ENCODE assay signal across 10 cellular contexts in the genomic region with DNA sequence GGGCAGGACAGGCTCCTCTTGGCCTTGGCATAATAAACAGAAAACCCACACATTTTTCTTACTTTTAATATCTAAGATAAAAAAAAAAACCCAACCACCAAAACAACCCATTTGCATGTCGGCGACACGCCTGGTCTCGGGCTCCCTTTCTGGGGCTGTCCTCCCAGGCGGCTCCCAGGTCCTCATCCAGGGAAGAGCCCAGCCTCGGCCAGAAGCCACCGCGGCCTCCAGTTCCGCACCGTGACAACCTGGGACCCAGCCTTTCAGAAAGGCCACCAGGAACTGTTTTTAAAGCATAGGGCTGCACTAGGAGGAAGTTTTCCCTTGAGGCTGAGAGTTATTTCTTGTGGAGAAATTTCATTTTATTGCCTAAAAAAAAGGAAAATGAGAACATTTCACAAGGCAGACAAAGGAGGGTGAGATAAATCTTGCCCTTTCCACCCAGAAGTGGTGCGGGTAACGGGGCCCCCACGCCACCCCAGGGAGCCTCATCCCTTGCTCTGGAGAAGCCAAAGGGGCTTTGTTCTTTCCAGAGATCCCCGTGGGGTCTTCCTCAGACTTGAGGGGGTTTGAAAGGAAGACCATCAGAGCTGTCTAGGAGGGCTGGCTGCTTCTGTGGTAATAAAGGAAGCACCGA. TPM values are rescaled to one million over a fixed set of nuclear protein-coding genes. Genes with fewer than 3 reads are reported as not detected.
DNase-seq lines count a peak whose midpoint lies in the region; ATAC-seq, FAIRE-seq and TF ChIP-seq lines count a peak whose summit lies in the region.
"Had no signal": no experiment of that assay in that cellular context is flagged by ENCODE, and none has a peak within 500 bp of the region (broad histone marks: within the 10 kb centered on the region; RNA-seq: fewer than 3 reads in every experiment).

No MANE protein-coding gene starts in this region.

- H3K9me3 ChIP-seq in IMR-90 (ENCODE audit: control insufficient read depth, insufficient read depth, low read length) (no peaks in the 10 kb centered on the region), H1 (ENCODE audit: insufficient read depth in 2 of 2, low read depth in 1 of 2, low read length in 1 of 2) (no peaks in the 10 kb centered on the region), mesenchymal stem cell (ENCODE audit: control insufficient read depth, low read length) (no peaks in the 10 kb centered on the region), stomach smooth muscle (ENCODE audit: control insufficient read depth in 2 of 2, low read length in 2 of 2) (no peaks in the 10 kb centered on the region)

- H3K36me3 ChIP-seq in IMR-90 (ENCODE audit: control insufficient read depth, insufficient read depth, low read length) (peaks cover 26% of the 10 kb centered on the region; the same call in 1 of the 2 replicates), H1 (ENCODE audit: control insufficient read depth in 2 of 4, insufficient read depth in 4 of 4, low read length in 3 of 4) (no peaks in the 10 kb centered on the region), mesenchymal stem cell (ENCODE audit: control insufficient read depth in 1 of 2, insufficient read depth in 2 of 2, low read depth in 1 of 2, low read length in 2 of 2) (peaks cover 18 to 66% of the 10 kb centered on the region in 2 experiments), stomach smooth muscle (ENCODE audit: control insufficient read depth in 2 of 2, insufficient read depth in 2 of 2, low read length in 2 of 2) (peaks cover 5% of the 10 kb centered on the region in 2 donors)

- H3K14ac ChIP-seq in IMR-90 (replicated peaks; ENCODE audit: low read depth, low read length) = peak overlapping the region; percentile 33; the same call in 1 of the 2 replicates
- H3K14ac ChIP-seq in H1 (ENCODE audit: insufficient read length) = no peak overlapping the region
- peak overlapping the region in 1 of 2 experiments; percentile 68 for H3K14ac ChIP-seq in mesenchymal stem cell (ENCODE audit: low read length in 2 of 2)

- no TSS peak for BruUV-seq in IMR-90 (replicated peaks; lab: Mats Ljungman, UMichigan)

- DNase-seq in IMR-90 = no peak
- no peak for DNase-seq in H1 (ENCODE audit: low read depth in 1 of 2, low spot score in 2 of 2)
- no peak for DNase-seq in mesenchymal stem cell
- DNase-seq in GM13977 (ENCODE audit: low spot score) = no peak
- DNase-seq in chondrocyte (ENCODE audit: low spot score) = no peak
- DNase-seq in GM19240 (ENCODE audit: insufficient read length, low spot score) = no peak

- no peak overlapping the region for H3K18ac ChIP-seq in IMR-90 (ENCODE audit: low read depth, low read length)
- H3K18ac ChIP-seq in H1 (ENCODE audit: extremely low read depth, low read length) = 0 out of 2 replicates have a peak overlapping the region, but pooled peaks have one; percentile 48
- H3K18ac ChIP-seq in mesenchymal stem cell (ENCODE audit: low read depth in 1 of 2, low read length in 2 of 2) = no peak overlapping the region

- H3K4me3 ChIP-seq in IMR-90 (ENCODE audit: insufficient read depth, low read depth, low read length) (no peak overlapping the region), H1 (ENCODE audit: extremely low read depth in 1 of 4, insufficient read depth in 2 of 4, low read depth in 3 of 4, low read length in 4 of 4) (no peak overlapping the region), mesenchymal stem cell (ENCODE audit: insufficient read depth in 1 of 2, low read depth in 1 of 2, low read length in 2 of 2) (peak overlapping the region in 1 of 2 experiments; percentile 17), stomach smooth muscle (ENCODE audit: low read length in 2 of 2) (peak overlapping the region in 1 of 2 donors; percentile 15)

- TF ChIP-seq RAD21 in IMR-90 (IDR thresholded peaks at IDR 0.05; ENCODE audit: low read length) (no peak), H1 (IDR thresholded peaks at IDR 0.05 in 1 of 2, conservative IDR thresholded peaks at IDR 0.05 in 1 of 2; ENCODE audit: low read depth in 2 of 2, low read length in 2 of 2) (no peak)

- H2AFZ ChIP-seq in IMR-90 (replicated peaks; ENCODE audit: low read length, poor library complexity) = peak overlapping the region; percentile 93
- peak overlapping the region; percentile 9; the same call in 1 of the 2 replicates for H2AFZ ChIP-seq in H1 (ENCODE audit: low read length)
- peak overlapping the region; percentile 46 for H2AFZ ChIP-seq in mesenchymal stem cell (ENCODE audit: low read depth, low read length)

- no peak overlapping the region for H3K27ac Mint-ChIP-seq in chondrocyte (ENCODE audit: unreplicated experiment)
- H3K27ac Mint-ChIP-seq: activated CD4-positive, alpha-beta T cell treated with anti-CD3 and anti-CD28 coated beads, Interleukin-2, amount 10 ng/mL, durations not matched to agents 7 days and 5 days; T-helper 1 cell treated with Interleukin-12 subunit alpha and Interleukin-12 subunit beta and Interleukin-4 antibody, amounts not matched to agents 30 μg/mL and 1 μg/mL, for 36 hours had no signal

- no peaks in the 10 kb centered on the region for H3K27me3 Mint-ChIP-seq in chondrocyte (ENCODE audit: low read depth)

- H3K4ac ChIP-seq in IMR-90 (ENCODE audit: low read depth, low read length) = peak overlapping the region; percentile 65
- no peak overlapping the region for H3K4ac ChIP-seq in H1 (replicated peaks; ENCODE audit: insufficient read length, low read depth, low read length)
- H3K4ac ChIP-seq in mesenchymal stem cell (ENCODE audit: low read depth in 1 of 2, low read length in 2 of 2) = no peak overlapping the region

- H3K23ac ChIP-seq in IMR-90 (ENCODE audit: low read depth, low read length) (no peak overlapping the region), H1 (ENCODE audit: insufficient read length) (no peak overlapping the region), mesenchymal stem cell (ENCODE audit: low read length in 2 of 2) (no peak overlapping the region)

- no peak for TF ChIP-seq CTCF in IMR-90 (conservative IDR thresholded peaks at IDR 0.05; ENCODE audit: low read depth, low read length)
- TF ChIP-seq CTCF in H1 (IDR thresholded peaks at IDR 0.05; ENCODE audit: control extremely low read depth in 1 of 3, insufficient read depth in 1 of 3, low read depth in 1 of 3, low read length in 3 of 3) = no peak
- no peak for TF ChIP-seq CTCF in GM13977 (IDR thresholded peaks at IDR 0.05; ENCODE audit: extremely low read depth, insufficient read depth, missing control alignments)
- no peak for TF ChIP-seq CTCF in chondrocyte (IDR thresholded peaks at IDR 0.05)

- POLR2A ChIA-PET in IMR-90 (lab: Charles Lee; ENCODE audit: unreplicated experiment) (interaction anchor here (0.6 kb wide), 1 partner anchor 15 kb away, joined by 6 read pairs; no protein-coding TSS in a partner anchor), H1 (lab: Charles Lee; ENCODE audit: partially characterized antibody) (interaction anchor here (0.6 to 1.6 kb wide), 6 partner anchors 11 to 1160 kb away, joined by 3 to 5 read pairs (median 4); partner anchors contain the start of gene DENND2A)

- no peak overlapping the region for H3K9ac ChIP-seq in IMR-90 (ENCODE audit: low read depth, low read length)
- H3K9ac ChIP-seq in H1 (replicated peaks in 1 of 4; ENCODE audit: extremely low read depth in 1 of 4, low read depth in 3 of 4, low read length in 3 of 4) = no peak overlapping the region
- H3K9ac ChIP-seq in mesenchymal stem cell (ENCODE audit: low read length) = peak overlapping the region; percentile 71
- H3K9ac ChIP-seq in stomach smooth muscle (ENCODE audit: low read length in 2 of 2) = peak overlapping the region in 1 of 2 donors; percentile 47

- H2BK12ac ChIP-seq in H1 (ENCODE audit: low read depth, low read length) = no peak overlapping the region
- H2BK12ac ChIP-seq in mesenchymal stem cell (ENCODE audit: low read length in 2 of 2) = peak overlapping the region in 1 of 2 experiments; percentile 37

- H3K27ac ChIP-seq in IMR-90 (ENCODE audit: insufficient read depth, low read length) = no peak overlapping the region
- no peak overlapping the region for H3K27ac ChIP-seq in H1 (ENCODE audit: low read depth, low read length)
- peak overlapping the region; percentile 34 for H3K27ac ChIP-seq in mesenchymal stem cell (ENCODE audit: low read length, poor library complexity, severe bottlenecking)
- H3K27ac ChIP-seq in stomach smooth muscle (ENCODE audit: low read length) = peak overlapping the region; percentile 11

- H2BK15ac ChIP-seq in IMR-90 (ENCODE audit: low read depth, low read length) = no peak overlapping the region
- H2BK15ac ChIP-seq in H1 (ENCODE audit: low read length) = no peak overlapping the region
- H2BK15ac ChIP-seq in mesenchymal stem cell (ENCODE audit: low read depth, poor library complexity, severe bottlenecking) = no peak overlapping the region

- 100% methylated on average over 3 of the region's 15 CpGs; no CpG with 5 or more reads in 1 of the 2 experiments for WGBS in IMR-90 (ENCODE audit: extremely low coverage in 2 of 2, insufficient read length in 1 of 2), 2 experiments
- WGBS in H1 (ENCODE audit: extremely low coverage in 1 of 2, insufficient coverage in 1 of 2, insufficient read length in 1 of 2, insufficient replicate concordance in 2 of 2, low coverage in 1 of 2, low lambda C conversion rate in 2 of 2, missing lambda C conversion rate in 1 of 2), 2 experiments = 76% methylated on average over 15 of the region's 15 CpGs; no CpG with 5 or more reads in 1 of the 2 experiments
- WGBS in mesenchymal stem cell = 84% methylated on average over 15 of the region's 15 CpGs

- peak overlapping the region; percentile 93 for H2AK9ac ChIP-seq in IMR-90 (replicated peaks; ENCODE audit: low read depth, low read length, poor library complexity)

- H3K4me1 ChIP-seq in IMR-90 (ENCODE audit: control insufficient read depth, insufficient read depth, low read length) = 0 out of 2 replicates have a peak, but pooled peaks cover 2% of the 10 kb centered on the region
- peaks cover 2 to 6% (median 3%) of the 10 kb centered on the region in 4 experiments; a peak in 3 of 7 replicates for H3K4me1 ChIP-seq in H1 (replicated peaks in 1 of 4; ENCODE audit: control insufficient read depth in 3 of 4, insufficient read depth in 4 of 4, low read length in 3 of 4)
- H3K4me1 ChIP-seq in mesenchymal stem cell (ENCODE audit: control insufficient read depth, insufficient read depth, low read depth, low read length) = peaks cover 2% of the 10 kb centered on the region
- peaks cover 21% of the 10 kb centered on the region for H3K4me1 ChIP-seq in stomach smooth muscle (ENCODE audit: control insufficient read depth, insufficient read depth, low read length)

- H3K23me2 ChIP-seq in H1 (ENCODE audit: low read depth, low read length) = no peaks in the 10 kb centered on the region

- no peak overlapping the region for H4K5ac ChIP-seq in IMR-90 (ENCODE audit: low read depth, low read length)
- H4K5ac ChIP-seq in H1 (ENCODE audit: insufficient read length, low read depth, low read length) = no peak overlapping the region

- peak overlapping the region; percentile 61 for H2BK5ac ChIP-seq in IMR-90 (ENCODE audit: low read depth, low read length, poor library complexity, severe bottlenecking)
- H2BK5ac ChIP-seq in H1 (ENCODE audit: low read depth, low read length) = no peak overlapping the region
- no peak overlapping the region for H2BK5ac ChIP-seq in mesenchymal stem cell (ENCODE audit: low read depth, low read length, poor library complexity, severe bottlenecking)

- no peak for FAIRE-seq in H1 (lab: Jason Lieb, UNC)

- no peaks in the 10 kb centered on the region for H3K9me3 Mint-ChIP-seq in chondrocyte (ENCODE audit: low read depth)
- H3K9me3 Mint-ChIP-seq: activated CD4-positive, alpha-beta T cell treated with anti-CD3 and anti-CD28 coated beads, Interleukin-2, amount 10 ng/mL, durations not matched to agents 7 days and 5 days; T-helper 1 cell treated with Interleukin-12 subunit alpha and Interleukin-12 subunit beta and Interleukin-4 antibody, amounts not matched to agents 30 μg/mL and 1 μg/mL, for 36 hours had no signal

- peak overlapping the region; percentile 73; the same call in 1 of the 2 replicates for H2AK5ac ChIP-seq in IMR-90 (ENCODE audit: low read depth, low read length)
- no peak overlapping the region for H2AK5ac ChIP-seq in H1 (ENCODE audit: low read depth, low read length)
- peak overlapping the region; percentile 41 for H2AK5ac ChIP-seq in mesenchymal stem cell (ENCODE audit: low read length, severe bottlenecking)

- H4K8ac ChIP-seq in IMR-90 (ENCODE audit: low read depth in 2 of 2, low read length in 2 of 2) = peak overlapping the region in 1 of 2 experiments; percentile 88; a peak in 1 of 4 replicates
- H4K8ac ChIP-seq in H1 (ENCODE audit: extremely low read depth, insufficient read depth, low read length) = no peak overlapping the region
- no peak overlapping the region for H4K8ac ChIP-seq in mesenchymal stem cell (ENCODE audit: low read length)

- no peak overlapping the region for H3K56ac ChIP-seq in IMR-90 (ENCODE audit: extremely low read depth, insufficient read depth, low read length)
- H3K56ac ChIP-seq in H1 (replicated peaks; ENCODE audit: insufficient read length, low read depth, low read length) = no peak overlapping the region

- H2BK120ac ChIP-seq in IMR-90 (ENCODE audit: low read depth, low read length) (peak overlapping the region; percentile 51), H1 (replicated peaks; ENCODE audit: low read depth, low read length) (no peak overlapping the region), mesenchymal stem cell (ENCODE audit: low read depth, low read length) (no peak overlapping the region)

- CTCF ChIA-PET in IMR-90 (lab: Yijun Ruan, JAX) (interaction anchor here (0.6 to 1.7 kb wide), 4 partner anchors 10 to 362 kb away, joined by 3 to 5 read pairs (median 4); no protein-coding TSS in a partner anchor), H1 (lab: Charles Lee; ENCODE audit: partially characterized antibody) (interaction anchor here (0.5 to 18.4 kb wide), 32 partner anchors 8 to 465 kb away, joined by 3 to 322 read pairs (median 4); partner anchors contain the start of gene DENND2A)

- H4K91ac ChIP-seq in IMR-90 (ENCODE audit: insufficient read depth, low read depth, low read length) = 0 out of 2 replicates have a peak overlapping the region, but pooled peaks have one; percentile 41
- H4K91ac ChIP-seq in H1 (replicated peaks; ENCODE audit: insufficient read length, low read length) = no peak overlapping the region
- H4K91ac ChIP-seq in mesenchymal stem cell (ENCODE audit: low read length) = no peak overlapping the region

- no peaks in the 10 kb centered on the region for H3K79me1 ChIP-seq in IMR-90 (ENCODE audit: low read depth in 1 of 2, low read length in 2 of 2)
- H3K79me1 ChIP-seq in H1 (ENCODE audit: low read depth, low read length) = no peaks in the 10 kb centered on the region
- peaks cover 11% of the 10 kb centered on the region for H3K79me1 ChIP-seq in mesenchymal stem cell (replicated peaks; ENCODE audit: low read length, poor library complexity, severe bottlenecking)

- no peaks in the 10 kb centered on the region for H3K79me2 ChIP-seq in H1 (ENCODE audit: control insufficient read depth in 1 of 2, insufficient read depth in 2 of 2, low read length in 2 of 2)

- H2BK20ac ChIP-seq in IMR-90 (ENCODE audit: low read depth, low read length) (0 out of 2 replicates have a peak overlapping the region, but pooled peaks have one; percentile 43), H1 (ENCODE audit: low read length) (no peak overlapping the region)

- 0 out of 2 replicates have a peak, but pooled peaks cover 2% of the 10 kb centered on the region for H3K9me1 ChIP-seq in IMR-90 (ENCODE audit: insufficient read depth, low read length)

- peaks cover 16% of the 10 kb centered on the region for H3K4me1 Mint-ChIP-seq in chondrocyte (ENCODE audit: low read depth)

- ATAC-seq in IMR-90 (ENCODE audit: low read depth) (no peak), HG02870 (IDR thresholded peaks at IDR 0.05; ENCODE audit: unreplicated experiment) (no peak)

- dilution Hi-C loops in IMR-90 (cut with HindIII; ENCODE audit: low sequenced_read_pairs, unreplicated experiment) = no loop called here

- no peak overlapping the region for H3K4me3 Mint-ChIP-seq in chondrocyte (ENCODE audit: unreplicated experiment)
- H3K4me3 Mint-ChIP-seq: activated CD4-positive, alpha-beta T cell treated with anti-CD3 and anti-CD28 coated beads, Interleukin-2, amount 10 ng/mL, durations not matched to agents 7 days and 5 days; T-helper 1 cell treated with Interleukin-12 subunit alpha and Interleukin-12 subunit beta and Interleukin-4 antibody, amounts not matched to agents 30 μg/mL and 1 μg/mL, for 36 hours had no signal

- in situ Hi-C loops in IMR-90 (cut with MboI; ENCODE audit: low sequenced_read_pairs) (loop anchor here (25.0 kb wide), 1 partner anchor 494 kb away; the partner anchor contains the start of gene MRPS33), GM13977 (cut with MboI; ENCODE audit: low pct_unique_long_range_greater_than_20kb, low sequenced_read_pairs, unreplicated experiment) (loop anchor here (25.0 kb wide), 1 partner anchor 469 kb away; no protein-coding TSS in a partner anchor)

- H3K4me2 ChIP-seq in IMR-90 (ENCODE audit: low read depth, low read length) (no peak overlapping the region), H1 (ENCODE audit: insufficient read depth in 1 of 2, low read depth in 2 of 2, low read length in 2 of 2) (no peak overlapping the region), mesenchymal stem cell (ENCODE audit: low read length, poor library complexity, severe bottlenecking) (no peak overlapping the region)

- TF ChIP-seq POLR2A in IMR-90 (IDR thresholded peaks at IDR 0.05; ENCODE audit: low read depth, low read length) = no peak
- no peak for TF ChIP-seq POLR2A in H1 (IDR thresholded peaks at IDR 0.05; ENCODE audit: control extremely low read depth in 1 of 2, low read depth in 2 of 2, low read length in 2 of 2)

- intact Hi-C loops in IMR-90 (cut with micrococcal nuclease) = loop anchor here (1.0 kb wide), 2 partner anchors 43 to 135 kb away; no protein-coding TSS in a partner anchor

- H3K36me3 Mint-ChIP-seq in chondrocyte (ENCODE audit: low read depth) = no peaks in the 10 kb centered on the region

- H3K27me3 ChIP-seq in IMR-90 (ENCODE audit: control insufficient read depth, insufficient read depth, low read length) = no peaks in the 10 kb centered on the region
- no peaks in the 10 kb centered on the region for H3K27me3 ChIP-seq in H1 (replicated peaks in 1 of 4; ENCODE audit: control insufficient read depth in 3 of 4, extremely low read depth in 1 of 4, insufficient read depth in 3 of 4, low read length in 3 of 4)
- no peaks in the 10 kb centered on the region for H3K27me3 ChIP-seq in mesenchymal stem cell (ENCODE audit: control insufficient read depth in 1 of 2, insufficient read depth in 1 of 2, low read length in 2 of 2)
- no peaks in the 10 kb centered on the region for H3K27me3 ChIP-seq in stomach smooth muscle (ENCODE audit: control insufficient read depth in 1 of 2, insufficient read depth in 2 of 2, low read length in 2 of 2)

- H4K20me1 ChIP-seq in IMR-90 (ENCODE audit: insufficient read depth, low read length) (peaks cover 4% of the 10 kb centered on the region; the same call in 1 of the 2 replicates), H1 (replicated peaks in 1 of 2; ENCODE audit: control insufficient read depth in 1 of 2, insufficient read depth in 2 of 2, low read length in 2 of 2) (no peaks in the 10 kb centered on the region)

- TF ChIP-seq EP300 in H1 (IDR thresholded peaks at IDR 0.05; ENCODE audit: borderline replicate concordance in 1 of 2, low read depth in 2 of 2, low read length in 2 of 2) = no peak

RNA-seq across cellular contexts. Expression of gene MKRN1, which starts 39.2 kb away (rescaled TPM):
- total RNA-seq in IMR-90 (2012; rRNA removed) = 83.0 and 83.3 TPM in 2 replicates
- 38.2 and 47.2 TPM in 2 replicates for polyA plus RNA-seq in IMR-90 (2012; rRNA removed)
- polyA plus RNA-seq in IMR-90 (2012; cell fraction: cytosol; rRNA removed) = 24.3 and 28.0 TPM in 2 replicates
- polyA plus RNA-seq in IMR-90 (2012; cell fraction: nucleus; rRNA removed; ENCODE audit: low replicate concordance) = 21.2 and 38.1 TPM in 2 replicates
- 94.6 and 99.6 TPM in 2 replicates for total RNA-seq in H1 (2021; fragmentation: NEBNext Ultra II Directional; extraction: Animal tissue kit (Norgen Biotek cat#: 25700))
- polyA plus RNA-seq in H1 (2011; rRNA removed) = 35.1 and 46.2 TPM in 2 replicates
- 55.2 TPM for polyA plus RNA-seq in H1 (2011; cell fraction: cytosol; rRNA removed)
- polyA plus RNA-seq in H1 (2011; cell fraction: nucleus; rRNA removed) = 47.1 TPM
- polyA plus RNA-seq in H1 (2012, experiment 1 of 2) = 79.4 to 96.7 TPM (median 81.8 TPM) in 4 replicates
- polyA plus RNA-seq in H1 (2012, experiment 2 of 2) = 21.0 TPM
- 70.8 TPM for polyA plus RNA-seq in H1 (2013, experiment 1 of 2)
- polyA plus RNA-seq in H1 (2013, experiment 2 of 2) = 72.2 TPM
- polyA minus RNA-seq in H1 (2011; rRNA and poly(A)+ RNA removed) = 81.2 and 83.4 TPM in 2 replicates
- polyA minus RNA-seq in H1 (2011; cell fraction: cytosol; rRNA and poly(A)+ RNA removed) = 63.6 TPM
- 47.2 TPM for polyA minus RNA-seq in H1 (2011; cell fraction: nucleus; rRNA and poly(A)+ RNA removed)
- 80.4 TPM for polyA plus RNA-seq in mesenchymal stem cell (2013, experiment 1 of 2)
- polyA plus RNA-seq in mesenchymal stem cell (2013, experiment 2 of 2) = 73.1 TPM
- total RNA-seq in chondrocyte = 64.7 to 70.1 TPM (median 67.9 TPM) in 3 replicates

Comparison
In these comparisons a context has a peak if more than half of its experiments do, and no peak if none do; other contexts are left out.
1. H2AFZ ChIP-seq: peak in every context shown above with its lines; median percentile 93 in IMR-90; 46 in mesenchymal stem cell; 9 in H1.
2. H3K27ac ChIP-seq: peak in mesenchymal stem cell (single experiment) and stomach smooth muscle (single experiment); none in IMR-90 (single experiment) and H1 (single experiment).